16 cellular contexts compared by ENCODE assay signal in genomic region chr22:47777426-47777825, GRCh38.
DNase-seq lines count a peak whose midpoint lies in the region; TF ChIP-seq lines count a peak whose summit lies in the region.
"Had no signal": no experiment of that assay in that cellular context is flagged by ENCODE, and none has a peak within 500 bp of the region (broad histone marks: within the 10 kb centered on the region; RNA-seq: fewer than 3 reads in every experiment).

No MANE protein-coding gene starts in this region.

- H3K27me3 ChIP-seq in left ventricle myocardium inferior (ENCODE audit: low read depth) (peaks cover 54% of the 10 kb centered on the region), neuronal stem cell (ENCODE audit: control insufficient read depth in 3 of 3, insufficient read depth in 3 of 3, low read depth in 1 of 3, low read length in 3 of 3) (no peaks in the 10 kb centered on the region)
- H3K27me3 ChIP-seq: BLaER1 treated with 17β-estradiol and CSF1 and Interleukin-3, amounts not matched to agents 10 nM and 100 nM had no signal

- H3K36me3 ChIP-seq in left ventricle myocardium inferior (no peaks in the 10 kb centered on the region), neuronal stem cell (replicated peaks in 1 of 2; ENCODE audit: control insufficient read depth in 2 of 2, insufficient read depth in 2 of 2, low read length in 2 of 2) (no peaks in the 10 kb centered on the region)
- H3K36me3 ChIP-seq: BLaER1 treated with 17β-estradiol and CSF1 and Interleukin-3, amounts not matched to agents 10 nM and 100 nM had no signal

- H3K79me1 ChIP-seq in neuronal stem cell (ENCODE audit: low read depth, low read length) = no peaks in the 10 kb centered on the region

- WGBS in neuronal stem cell (ENCODE audit: extremely low coverage in 2 of 2, insufficient read length in 2 of 2, insufficient replicate concordance in 1 of 2), 2 donors = no CpG with 5 or more reads among the region's 1 CpG

- H3K18ac ChIP-seq in neuronal stem cell (ENCODE audit: low read length) = peak overlapping the region; percentile 46

- no peak overlapping the region for H3K4ac ChIP-seq in neuronal stem cell (ENCODE audit: low read length)

- no peaks in the 10 kb centered on the region for H3K9me3 ChIP-seq in left ventricle myocardium inferior (replicated peaks)
- no peaks in the 10 kb centered on the region for H3K9me3 ChIP-seq in neuronal stem cell (replicated peaks in 1 of 2; ENCODE audit: control insufficient read depth in 2 of 2, insufficient read depth in 1 of 2, low read depth in 1 of 2, low read length in 2 of 2)
- H3K9me3 ChIP-seq: A549; BLaER1 treated with 17β-estradiol and CSF1 and Interleukin-3, amounts not matched to agents 10 nM and 100 nM; Caco-2 had no signal

- H2AK5ac ChIP-seq in neuronal stem cell (ENCODE audit: low read depth, low read length) = no peak overlapping the region

- no peaks in the 10 kb centered on the region for H3K4me1 ChIP-seq in left ventricle myocardium inferior
- peaks cover 0 to 5% of the 10 kb centered on the region in 2 donors for H3K4me1 ChIP-seq in neuronal stem cell (ENCODE audit: control insufficient read depth in 2 of 2, insufficient read depth in 1 of 2, low read depth in 1 of 2, low read length in 2 of 2)
- H3K4me1 ChIP-seq: A549; BLaER1 treated with 17β-estradiol and CSF1 and Interleukin-3, amounts not matched to agents 10 nM and 100 nM; Caco-2 had no signal

- DNase-seq in cardiac septum (ENCODE audit: low spot score) (peak; percentile 63), left ventricle myocardium inferior (no peak), ecto neural progenitor cell (ENCODE audit: low spot score) (peak; percentile 30), neuronal stem cell (ENCODE audit: low spot score) (no peak), NCI-H187 treated with DMSO at 0.1 percent for 48 hours (lab: John Stamatoyannopoulos, UW) (no peak), NCI-H2081 (lab: John Stamatoyannopoulos, UW) (no peak)
- DNase-seq: AML-193; Caco-2; Calu3; CD4-positive, alpha-beta T cell; CD8-positive, alpha-beta T cell; DMS79 treated with DMSO at 0.1 percent for 48 hours; GF-D8 had no signal

- no peak overlapping the region for H2BK120ac ChIP-seq in neuronal stem cell (ENCODE audit: low read depth, low read length)

- no peak overlapping the region for H4K91ac ChIP-seq in neuronal stem cell (ENCODE audit: low read depth, low read length, poor library complexity)

- intact Hi-C loops in cardiac septum (cut with DNase I) (no loop called here), left ventricle myocardium inferior (cut with micrococcal nuclease) (no loop called here)

- H2AFZ ChIP-seq in neuronal stem cell (ENCODE audit: low read length) = no peak overlapping the region

- no peak overlapping the region for H3K27ac ChIP-seq in left ventricle myocardium inferior (replicated peaks)
- no peak overlapping the region for H3K27ac ChIP-seq in neuronal stem cell (replicated peaks; ENCODE audit: low read length)
- H3K27ac ChIP-seq: 22Rv1; A549; BLaER1 treated with 17β-estradiol and CSF1 and Interleukin-3, amounts not matched to agents 10 nM and 100 nM had no signal

- no peak overlapping the region for H4K8ac ChIP-seq in neuronal stem cell (ENCODE audit: low read depth, low read length)

- H3K14ac ChIP-seq in neuronal stem cell (ENCODE audit: low read length) = peak overlapping the region; percentile 50

- no peak overlapping the region for H2BK5ac ChIP-seq in neuronal stem cell (ENCODE audit: low read length)

- no peak overlapping the region for H3K4me2 ChIP-seq in neuronal stem cell (ENCODE audit: insufficient read depth, low read length, poor library complexity, severe bottlenecking)
- H3K4me2 ChIP-seq: A549; BLaER1 treated with 17β-estradiol and CSF1 and Interleukin-3, amounts not matched to agents 10 nM and 100 nM had no signal

- H3K9ac ChIP-seq in neuronal stem cell (ENCODE audit: low read depth, low read length, poor library complexity) = no peak overlapping the region
- H3K9ac ChIP-seq: BLaER1 treated with 17β-estradiol and CSF1 and Interleukin-3, amounts not matched to agents 10 nM and 100 nM had no signal

- no peak overlapping the region for H3K4me3 ChIP-seq in left ventricle myocardium inferior
- H3K4me3 ChIP-seq in neuronal stem cell (ENCODE audit: low read length in 2 of 2) = no peak overlapping the region
- H3K4me3 ChIP-seq: A549; BLaER1 treated with 17β-estradiol and CSF1 and Interleukin-3, amounts not matched to agents 10 nM and 100 nM had no signal

- H2BK15ac ChIP-seq in neuronal stem cell (ENCODE audit: low read length) = no peak overlapping the region

- TF ChIP-seq CTCF in left ventricle myocardium inferior (IDR thresholded peaks at IDR 0.05; ENCODE audit: borderline replicate concordance) = no peak

- H2BK12ac ChIP-seq in neuronal stem cell (ENCODE audit: low read length) = no peak overlapping the region

- H3K23ac ChIP-seq in neuronal stem cell (ENCODE audit: low read depth, low read length, poor library complexity) = no peak overlapping the region

Comparison
In these comparisons a context has a peak if more than half of its experiments do, and no peak if none do; other contexts are left out.
1. DNase-seq: peak in cardiac septum (single experiment) and ecto neural progenitor cell (single experiment); none in left ventricle myocardium inferior (single experiment), neuronal stem cell (single experiment), NCI-H187 treated with DMSO at 0.1 percent for 48 hours (single experiment) and NCI-H2081 (0 of 2).